ENCODE assay signal across 1 cellular context in the genomic region with DNA sequence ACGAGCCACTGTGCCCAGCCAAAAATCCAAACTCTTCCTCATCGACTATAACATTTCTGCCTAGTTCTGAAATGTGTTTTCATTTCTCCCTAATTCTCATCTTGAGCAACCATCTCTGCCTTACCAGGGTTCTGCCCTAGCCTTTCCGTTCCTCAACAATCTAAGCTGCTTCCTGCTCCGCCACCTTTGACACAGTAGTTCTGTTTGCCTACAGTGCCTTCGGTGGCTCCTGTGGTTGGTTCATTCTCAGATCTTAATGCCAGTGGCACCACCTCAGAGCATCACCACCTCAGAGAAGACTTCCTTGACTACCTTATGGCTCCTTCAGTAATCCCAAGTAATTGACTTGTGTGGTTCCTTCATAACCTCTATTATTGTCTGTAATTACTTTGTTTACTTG.
TF ChIP-seq lines count a peak whose summit lies in the region.

No MANE protein-coding gene starts in this region.

TF ChIP-seq in A549, 52 proteins besides CTCF, POLR2A, EP300 and RAD21:
- TF ChIP-seq EHF (CRISPR knock-in tag; IDR thresholded peaks at IDR 0.05), result no peak
- TF ChIP-seq JUN (IDR thresholded peaks at IDR 0.05), result no peak
- TF ChIP-seq MAZ (IDR thresholded peaks at IDR 0.05; ENCODE audit: borderline replicate concordance, low read depth, low read length), result no peak
